Comparison of ENCODE assay signal across 17 cellular contexts in genomic region chr12:1608783-1609119, GRCh38. TPM values are rescaled to one million over a fixed set of nuclear protein-coding genes. Genes with fewer than 3 reads are reported as not detected.
DNase-seq lines count a peak whose midpoint lies in the region; ATAC-seq and TF ChIP-seq lines count a peak whose summit lies in the region.
"Had no signal": no experiment of that assay in that cellular context is flagged by ENCODE, and none has a peak within 500 bp of the region (broad histone marks: within the 10 kb centered on the region; RNA-seq: fewer than 3 reads in every experiment).

No MANE protein-coding gene starts in this region.

- H3K4me3 ChIP-seq in NB4 (ENCODE audit: low read depth, low read length) = no peak overlapping the region
- H3K4me3 ChIP-seq in esophagus squamous epithelium = no peak overlapping the region
- no peak overlapping the region for H3K4me3 ChIP-seq in skeletal muscle satellite cell (ENCODE audit: low read length)
- H3K4me3 ChIP-seq: GM12878, Peyer's patch had no signal

- intact Hi-C loops in esophagus squamous epithelium (cut with DNase I) = no loop called here

- H3K27ac Mint-ChIP-seq in stimulated activated naive B cell treated with anti-CD40 and anti-IgM and Interleukin-4, amounts not matched to agents 10 μg/mL and 1 μg/mL and 100 μg/mL, for 72 hours = no peak overlapping the region
- H3K27ac Mint-ChIP-seq: activated B cell treated with CpG ODN at 0.5 μM for 24 hours; nephron progenitor cell; stimulated activated effector memory CD8-positive, alpha-beta T cell treated with anti-CD3 and anti-CD28 coated beads, Interleukin-12 subunit alpha, Interleukin-12 subunit beta, amount 100 ng/mL, for 72 hours had no signal

- WGBS in esophagus squamous epithelium, 2 donors = 27 to 29% methylated on average over 5 of the region's 5 CpGs

- H3K27me3 ChIP-seq in esophagus squamous epithelium (no peaks in the 10 kb centered on the region), skeletal muscle satellite cell (ENCODE audit: control insufficient read depth, insufficient read depth, low read length) (no peaks in the 10 kb centered on the region)
- H3K27me3 ChIP-seq: brain microvascular endothelial cell, Peyer's patch had no signal

- no peak overlapping the region for H3K4me3 Mint-ChIP-seq in stimulated activated naive B cell treated with anti-CD40 and anti-IgM and Interleukin-4, amounts not matched to agents 10 μg/mL and 1 μg/mL and 100 μg/mL, for 72 hours
- H3K4me3 Mint-ChIP-seq: activated B cell treated with CpG ODN at 0.5 μM for 24 hours; nephron progenitor cell; stimulated activated effector memory CD8-positive, alpha-beta T cell treated with anti-CD3 and anti-CD28 coated beads, Interleukin-12 subunit alpha, Interleukin-12 subunit beta, amount 100 ng/mL, for 72 hours had no signal

- H3K9ac ChIP-seq in skeletal muscle satellite cell (ENCODE audit: low read depth, low read length) = no peak overlapping the region

- H3K4me1 Mint-ChIP-seq in stimulated activated naive B cell treated with anti-CD40 and anti-IgM and Interleukin-4, amounts not matched to agents 10 μg/mL and 1 μg/mL and 100 μg/mL, for 72 hours = peaks cover 18 to 22% of the 10 kb centered on the region in 2 donors

- no peaks in the 10 kb centered on the region for H3K27me3 Mint-ChIP-seq in stimulated activated naive B cell treated with anti-CD40 and anti-IgM and Interleukin-4, amounts not matched to agents 10 μg/mL and 1 μg/mL and 100 μg/mL, for 72 hours
- H3K27me3 Mint-ChIP-seq: activated B cell treated with CpG ODN at 0.5 μM for 24 hours had no signal

- TF ChIP-seq CTCF in NB4 (IDR thresholded peaks at IDR 0.05; ENCODE audit: low read depth, low read length) (no peak), esophagus squamous epithelium (IDR thresholded peaks at IDR 0.05) (no peak)

- H3K4me2 ChIP-seq in skeletal muscle satellite cell (ENCODE audit: low read length) = peak overlapping the region; percentile 20

- H3K27ac ChIP-seq in esophagus squamous epithelium = peak overlapping the region; percentile 15 to 95 (median 74)
- H3K27ac ChIP-seq: brain microvascular endothelial cell, Peyer's patch had no signal

- H3K36me3 ChIP-seq in esophagus squamous epithelium (no peaks in the 10 kb centered on the region), skeletal muscle satellite cell (ENCODE audit: insufficient read depth, low read length) (no peaks in the 10 kb centered on the region)
- H3K36me3 ChIP-seq: brain microvascular endothelial cell, Peyer's patch had no signal

- no peaks in the 10 kb centered on the region for H3K9me3 Mint-ChIP-seq in stimulated activated naive B cell treated with anti-CD40 and anti-IgM and Interleukin-4, amounts not matched to agents 10 μg/mL and 1 μg/mL and 100 μg/mL, for 72 hours
- H3K9me3 Mint-ChIP-seq: activated B cell treated with CpG ODN at 0.5 μM for 24 hours; nephron progenitor cell; stimulated activated effector memory CD8-positive, alpha-beta T cell treated with anti-CD3 and anti-CD28 coated beads, Interleukin-12 subunit alpha, Interleukin-12 subunit beta, amount 100 ng/mL, for 72 hours had no signal

- H3K4me1 ChIP-seq in esophagus squamous epithelium (peaks cover 12 to 72% (median 27%) of the 10 kb centered on the region in 3 donors), skeletal muscle satellite cell (ENCODE audit: control insufficient read depth, insufficient read depth, low read length) (peaks cover 61% of the 10 kb centered on the region)

- H3K9me3 ChIP-seq in esophagus squamous epithelium (no peaks in the 10 kb centered on the region), skeletal muscle satellite cell (replicated peaks; ENCODE audit: low read length) (no peaks in the 10 kb centered on the region)
- H3K9me3 ChIP-seq: Peyer's patch had no signal

- no peaks in the 10 kb centered on the region for H3K36me3 Mint-ChIP-seq in stimulated activated naive B cell treated with anti-CD40 and anti-IgM and Interleukin-4, amounts not matched to agents 10 μg/mL and 1 μg/mL and 100 μg/mL, for 72 hours

- TF ChIP-seq POLR2A in NB4 (IDR thresholded peaks at IDR 0.05; ENCODE audit: extremely low read depth, insufficient read length) (no peak), esophagus squamous epithelium (IDR thresholded peaks at IDR 0.05) (no peak)

- no peak for ATAC-seq in HG03378 (IDR thresholded peaks at IDR 0.05; ENCODE audit: unreplicated experiment)
- no peak for ATAC-seq in stimulated activated naive B cell treated with anti-CD40 and anti-IgM and Interleukin-4, amounts not matched to agents 10 μg/mL and 1 μg/mL and 100 μg/mL, for 72 hours (replicated peaks)
- ATAC-seq in GM18520 (IDR thresholded peaks at IDR 0.05; ENCODE audit: unreplicated experiment) = no peak
- ATAC-seq: GM12878; stimulated activated effector memory CD8-positive, alpha-beta T cell treated with anti-CD3 and anti-CD28 coated beads, Interleukin-12 subunit alpha, Interleukin-12 subunit beta, amount 100 ng/mL, for 72 hours had no signal

- DNase-seq in GF-D8 (lab: John Stamatoyannopoulos, UW) = peak; percentile 62
- DNase-seq in NB4 (ENCODE audit: low read depth) = peak; percentile 48
- no peak for DNase-seq in esophagus squamous epithelium (lab: John Stamatoyannopoulos, UW)
- no peak for DNase-seq in stimulated activated naive B cell treated with anti-CD40 and anti-IgM and Interleukin-4, amounts not matched to agents 10 μg/mL and 1 μg/mL and 100 μg/mL, for 72 hours
- DNase-seq: activated B cell treated with CpG ODN at 0.5 μM for 24 hours; activated naive CD4-positive, alpha-beta T cell; brain microvascular endothelial cell; KBM-7; NCI-H1694; NCI-H510A; nephron progenitor cell; Peyer's patch had no signal

RNA-seq across cellular contexts. Expression of gene FBXL14, which starts 14.4 kb away (rescaled TPM):
- 10 to 100 TPM in 1 of 4 donors, 1 to 10 TPM in 3; 6.5 to 14.9 (median 8.8) TPM for total RNA-seq in esophagus squamous epithelium
- total RNA-seq in skeletal muscle satellite cell (2012; rRNA removed) = 10.9 and 15.1 TPM in 2 replicates

RNA-seq across cellular contexts. Expression of gene WNT5B, which starts 20.3 kb away (rescaled TPM):
- 10 to 100 TPM in 2 of 4 donors, 1 to 10 TPM in 2; 5.6 to 30.9 (median 12.7) TPM for total RNA-seq in esophagus squamous epithelium
- total RNA-seq in skeletal muscle satellite cell (2012; rRNA removed) = 113 and 130 TPM in 2 replicates

Comparison
In these comparisons a context has a peak if more than half of its experiments do, and no peak if none do; other contexts are left out.
1. DNase-seq: peak in GF-D8 (single experiment) and NB4 (single experiment); none in esophagus squamous epithelium (single experiment) and stimulated activated naive B cell treated with anti-CD40 and anti-IgM and Interleukin-4, amounts not matched to agents 10 μg/mL and 1 μg/mL and 100 μg/mL, for 72 hours (single experiment).